ENCODE assay signal across 9 cellular contexts in genomic region chr6:33672808-33673207, GRCh38. TPM values are rescaled to one million over a fixed set of nuclear protein-coding genes. Genes with fewer than 3 reads are reported as not detected.
DNase-seq lines count a peak whose midpoint lies in the region; ATAC-seq, FAIRE-seq and TF ChIP-seq lines count a peak whose summit lies in the region.
"Had no signal": no experiment of that assay in that cellular context is flagged by ENCODE, and none has a peak within 500 bp of the region (broad histone marks: within the 10 kb centered on the region; RNA-seq: fewer than 3 reads in every experiment).

No MANE protein-coding gene starts in this region.

- ATAC-seq in GM18517 (IDR thresholded peaks at IDR 0.05; ENCODE audit: unreplicated experiment): no peak
- ATAC-seq in HG03095 (IDR thresholded peaks at IDR 0.05; ENCODE audit: unreplicated experiment): no peak

- H3K9ac ChIP-seq in endothelial cell of umbilical vein (replicated peaks; ENCODE audit: extremely low read depth, insufficient read depth, low read length): no peak overlapping the region

- intact Hi-C loops in endothelial cell of umbilical vein (cut with micrococcal nuclease): loop anchor here (1.0 to 5.0 kb wide), 6 partner anchors 24 to 88 kb away; partner anchors contain the start of gene ITPR3

- no peak overlapping the region for H3K4me3 ChIP-seq in endothelial cell of umbilical vein (replicated peaks in 1 of 3; ENCODE audit: insufficient read depth in 1 of 3, low read depth in 1 of 3, low read length in 3 of 3)
- H3K4me3 ChIP-seq: breast epithelium had no signal

- H3K27ac ChIP-seq in endothelial cell of umbilical vein (ENCODE audit: insufficient read depth, low read depth, low read length): peak overlapping the region; percentile 13
- H3K27ac ChIP-seq: breast epithelium had no signal

- peak overlapping the region; percentile 57 for H3K27ac Mint-ChIP-seq in neural crest cell (ENCODE audit: unreplicated experiment)

- H2AFZ ChIP-seq in endothelial cell of umbilical vein (ENCODE audit: low read depth, low read length): no peak overlapping the region

- H3K36me3 Mint-ChIP-seq in neural crest cell (ENCODE audit: low read depth): no peaks in the 10 kb centered on the region

- peak; percentile 97 for FAIRE-seq in endothelial cell of umbilical vein (lab: Jason Lieb, UNC)

- no peaks in the 10 kb centered on the region for H4K20me1 ChIP-seq in endothelial cell of umbilical vein (replicated peaks; ENCODE audit: control insufficient read depth, extremely low read depth, insufficient read depth, low read length)

- H3K4me1 Mint-ChIP-seq in neural crest cell: peaks cover 6% of the 10 kb centered on the region

- H3K27me3 ChIP-seq in endothelial cell of umbilical vein (ENCODE audit: control insufficient read depth in 2 of 2, insufficient read depth in 2 of 2, low read length in 2 of 2): no peaks in the 10 kb centered on the region
- H3K27me3 ChIP-seq: breast epithelium had no signal

- no peak overlapping the region for H3K4me2 ChIP-seq in endothelial cell of umbilical vein (ENCODE audit: insufficient read depth, low read length)

- DNase-seq in EH (ENCODE audit: low read depth): peak; percentile 98
- peak; percentile 89 for DNase-seq in MV-4-11 (lab: John Stamatoyannopoulos, UW)
- DNase-seq in endothelial cell of umbilical vein (ENCODE audit: low read depth, low spot score): peak; percentile 92
- peak; percentile 41 for DNase-seq in neural crest cell (ENCODE audit: low read depth, low spot score)
- no peak for DNase-seq in NAMALWA (ENCODE audit: low spot score)
- no peak for DNase-seq in GDM1 (lab: John Stamatoyannopoulos, UW)

- no peak for TF ChIP-seq POLR2A in endothelial cell of umbilical vein (IDR thresholded peaks at IDR 0.05; ENCODE audit: low read depth, low read length)

- H3K9me3 ChIP-seq in endothelial cell of umbilical vein (replicated peaks; ENCODE audit: control insufficient read depth, insufficient read depth, low read length): no peaks in the 10 kb centered on the region
- H3K9me3 ChIP-seq: breast epithelium had no signal

- no peak overlapping the region for H3K4me3 Mint-ChIP-seq in neural crest cell

- CTCF ChIA-PET in endothelial cell of umbilical vein (lab: Charles Lee): interaction anchor here (0.5 to 5.2 kb wide), 17 partner anchors 11 to 142 kb away, joined by 3 to 55 read pairs (median 5); partner anchors contain the start of genes ITPR3 and UQCC2

- POLR2A ChIA-PET in endothelial cell of umbilical vein (lab: Charles Lee): no interaction called here

- H3K27me3 Mint-ChIP-seq in neural crest cell (ENCODE audit: low read depth): no peaks in the 10 kb centered on the region

- no peaks in the 10 kb centered on the region for H3K9me3 Mint-ChIP-seq in neural crest cell

- peak; percentile 51 to 70 for TF ChIP-seq CTCF in endothelial cell of umbilical vein (IDR thresholded peaks at IDR 0.05; ENCODE audit: extremely low read depth in 1 of 2, insufficient read depth in 1 of 2, low read depth in 1 of 2, low read length in 2 of 2)
- TF ChIP-seq CTCF in neural crest cell (conservative IDR thresholded peaks at IDR 0.05): no peak

- no TSS peak for BruUV-seq in endothelial cell of umbilical vein (replicated peaks; lab: Mats Ljungman, UMichigan)

- no peaks in the 10 kb centered on the region for H3K79me2 ChIP-seq in endothelial cell of umbilical vein (ENCODE audit: control insufficient read depth, insufficient read depth, low read length)

- H3K9me1 ChIP-seq in endothelial cell of umbilical vein (replicated peaks; ENCODE audit: control insufficient read depth, extremely low read depth, insufficient read depth, low read length): no peaks in the 10 kb centered on the region

- H3K36me3 ChIP-seq in endothelial cell of umbilical vein (ENCODE audit: control insufficient read depth in 2 of 2, extremely low read depth in 1 of 2, insufficient read depth in 2 of 2, low read length in 2 of 2): peaks cover 8 to 19% of the 10 kb centered on the region in 2 experiments

- dilution Hi-C loops in endothelial cell of umbilical vein (cut with MboI; ENCODE audit: extremely low pct_ligation_motif_present, low sequenced_read_pairs): no loop called here

- H3K4me1 ChIP-seq in endothelial cell of umbilical vein (ENCODE audit: control insufficient read depth, extremely low read depth, insufficient read depth, low read length): peaks cover 25% of the 10 kb centered on the region
- H3K4me1 ChIP-seq: breast epithelium had no signal

TF ChIP-seq in endothelial cell of umbilical vein, 7 proteins besides CTCF, POLR2A, EP300 and RAD21:
- TF ChIP-seq MYC (IDR thresholded peaks at IDR 0.05; ENCODE audit: low read depth, low read length): no peak
- TF ChIP-seq FOS (IDR thresholded peaks at IDR 0.05; ENCODE audit: borderline replicate concordance, insufficient read depth, low read length): peak; percentile 98
- peak; percentile 84 for TF ChIP-seq JUN (IDR thresholded peaks at IDR 0.05; ENCODE audit: borderline replicate concordance, insufficient read depth, insufficient read length, low read depth)
- TF ChIP-seq EZH2 (IDR thresholded peaks at IDR 0.05; ENCODE audit: borderline replicate concordance, low read depth, low read length, severe bottlenecking): no peak
- peak; percentile 47 for TF ChIP-seq POLR2AphosphoS5 (IDR thresholded peaks at IDR 0.05; ENCODE audit: insufficient read depth, low read depth, low read length)
- no peak for TF ChIP-seq MAX (IDR thresholded peaks at IDR 0.05; ENCODE audit: insufficient read depth, insufficient read length)
- no peak for TF ChIP-seq GATA2 (IDR thresholded peaks at IDR 0.05; ENCODE audit: insufficient read depth, insufficient read length, low read depth, low read length)

RNA-seq across cellular contexts. Expression of gene UQCC2, which starts 38.7 kb away (rescaled TPM):
- total RNA-seq in endothelial cell of umbilical vein: 91.5 and 95.3 TPM in 2 replicates
- 46.3 and 52.1 TPM in 2 replicates for polyA plus RNA-seq in endothelial cell of umbilical vein
- 52.0 and 53.8 TPM in 2 replicates for polyA plus RNA-seq in endothelial cell of umbilical vein (2011; cell fraction: cytosol; rRNA removed)
- 30.2 and 30.6 TPM in 2 replicates for polyA plus RNA-seq in endothelial cell of umbilical vein (2011; cell fraction: nucleus; rRNA removed)
- polyA plus RNA-seq in endothelial cell of umbilical vein (2012): 115 and 117 TPM in 2 replicates
- 17.2 and 25.5 TPM in 2 replicates for polyA minus RNA-seq in endothelial cell of umbilical vein
- polyA minus RNA-seq in endothelial cell of umbilical vein (2011; cell fraction: cytosol; rRNA and poly(A)+ RNA removed): 35.3 TPM
- polyA minus RNA-seq in endothelial cell of umbilical vein (2011; cell fraction: nucleus; rRNA and poly(A)+ RNA removed): 6.7 and 8.2 TPM in 2 replicates
- total RNA-seq in neural crest cell: 114 and 116 TPM in 2 replicates

RNA-seq across cellular contexts. Expression of gene ITPR3, which starts 51.7 kb away (rescaled TPM):
- 40.5 and 52.2 TPM in 2 replicates for total RNA-seq in endothelial cell of umbilical vein
- 28.8 and 31.9 TPM in 2 replicates for polyA plus RNA-seq in endothelial cell of umbilical vein
- polyA plus RNA-seq in endothelial cell of umbilical vein (2011; cell fraction: cytosol; rRNA removed): 21.2 and 23.9 TPM in 2 replicates
- polyA plus RNA-seq in endothelial cell of umbilical vein (2011; cell fraction: nucleus; rRNA removed): 168 and 176 TPM in 2 replicates
- 31.8 and 34.2 TPM in 2 replicates for polyA plus RNA-seq in endothelial cell of umbilical vein (2012)
- polyA minus RNA-seq in endothelial cell of umbilical vein: 46.8 and 51.3 TPM in 2 replicates
- polyA minus RNA-seq in endothelial cell of umbilical vein (2011; cell fraction: cytosol; rRNA and poly(A)+ RNA removed): 53.1 TPM
- 40.9 and 48.2 TPM in 2 replicates for polyA minus RNA-seq in endothelial cell of umbilical vein (2011; cell fraction: nucleus; rRNA and poly(A)+ RNA removed)
- total RNA-seq in neural crest cell: 16.0 TPM in 2 replicates

Comparison
In these comparisons a context has a peak if more than half of its experiments do, and no peak if none do; other contexts are left out.
1. DNase-seq: peak in EH (single experiment), MV-4-11 (single experiment), endothelial cell of umbilical vein (single experiment) and neural crest cell (single experiment); none in NAMALWA (single experiment) and GDM1 (single experiment).